8 cellular contexts compared by ENCODE assay signal in genomic region chr7:1666251-1666778, GRCh38. TPM values are rescaled to one million over a fixed set of nuclear protein-coding genes. Genes with fewer than 3 reads are reported as not detected.
DNase-seq lines count a peak whose midpoint lies in the region; ATAC-seq and TF ChIP-seq lines count a peak whose summit lies in the region.

No MANE protein-coding gene starts in this region.

- H3K23ac ChIP-seq in mesenchymal stem cell (ENCODE audit: low read length in 2 of 2) = no peak overlapping the region

- H2AK5ac ChIP-seq in mesenchymal stem cell (ENCODE audit: low read length, severe bottlenecking) = no peak overlapping the region

- H4K8ac ChIP-seq in mesenchymal stem cell (ENCODE audit: low read length) = no peak overlapping the region

- H3K4me1 ChIP-seq in mesenchymal stem cell (ENCODE audit: control insufficient read depth, insufficient read depth, low read depth, low read length) = peaks cover 64% of the 10 kb centered on the region

- H3K9ac ChIP-seq in mesenchymal stem cell (ENCODE audit: low read length) = no peak overlapping the region

- no peak overlapping the region for H4K91ac ChIP-seq in mesenchymal stem cell (ENCODE audit: low read length)

- H3K4me2 ChIP-seq in mesenchymal stem cell (ENCODE audit: low read length, poor library complexity, severe bottlenecking) = peak overlapping the region; percentile 87

- no peak for TF ChIP-seq CTCF in coronary artery (IDR thresholded peaks at IDR 0.05)

- intact Hi-C loops in Right ventricle myocardium inferior (cut with DNase I) (loop anchor here (5.0 kb wide), 1 partner anchor 76 kb away; no protein-coding TSS in a partner anchor), cardiac septum (cut with DNase I) (loop anchor here (5.0 kb wide), 2 partner anchors 46 to 541 kb away; no protein-coding TSS in a partner anchor)

- 2% methylated on average over 46 of the region's 53 CpGs for WGBS in mesenchymal stem cell

- H3K18ac ChIP-seq in mesenchymal stem cell (ENCODE audit: low read depth in 1 of 2, low read length in 2 of 2) = no peak overlapping the region

- DNase-seq in Right ventricle myocardium inferior (ENCODE audit: missing footprints) (peak; percentile 40), cardiac septum (ENCODE audit: low spot score) (no peak), coronary artery (ENCODE audit: low spot score) (peak; percentile 19), mesenchymal stem cell (peak; percentile 1), NCI-H2029 (lab: John Stamatoyannopoulos, UW) (no peak)

- no peaks in the 10 kb centered on the region for H3K36me3 ChIP-seq in mesenchymal stem cell (ENCODE audit: control insufficient read depth in 1 of 2, insufficient read depth in 2 of 2, low read depth in 1 of 2, low read length in 2 of 2)

- no peaks in the 10 kb centered on the region for H3K9me3 ChIP-seq in mesenchymal stem cell (ENCODE audit: control insufficient read depth, low read length)

- ATAC-seq in Right ventricle myocardium inferior (no peak), HG03175 (IDR thresholded peaks at IDR 0.05; ENCODE audit: unreplicated experiment) (no peak), HG03354 (IDR thresholded peaks at IDR 0.05; ENCODE audit: poor library complexity, severe bottlenecking, unreplicated experiment) (no peak), GM21367 (IDR thresholded peaks at IDR 0.05; ENCODE audit: unreplicated experiment) (no peak)

- H3K27ac ChIP-seq in coronary artery (peak overlapping the region in 1 of 2 donors; percentile 11), mesenchymal stem cell (ENCODE audit: low read length, poor library complexity, severe bottlenecking) (no peak overlapping the region)

- H3K4me3 ChIP-seq in coronary artery = peak overlapping the region; percentile 80
- H3K4me3 ChIP-seq in mesenchymal stem cell (ENCODE audit: insufficient read depth in 1 of 2, low read depth in 1 of 2, low read length in 2 of 2) = peak overlapping the region in 1 of 2 experiments; percentile 67

- peak overlapping the region; percentile 19 for H2BK120ac ChIP-seq in mesenchymal stem cell (ENCODE audit: low read depth, low read length)

- H2BK12ac ChIP-seq in mesenchymal stem cell (ENCODE audit: low read length in 2 of 2) = no peak overlapping the region

- no peak overlapping the region for H2BK5ac ChIP-seq in mesenchymal stem cell (ENCODE audit: low read depth, low read length, poor library complexity, severe bottlenecking)

- no peak overlapping the region for H2AFZ ChIP-seq in mesenchymal stem cell (ENCODE audit: low read depth, low read length)

- H3K27me3 ChIP-seq in mesenchymal stem cell (ENCODE audit: control insufficient read depth in 1 of 2, insufficient read depth in 1 of 2, low read length in 2 of 2) = peaks cover 58 to 68% of the 10 kb centered on the region in 2 experiments

- no peaks in the 10 kb centered on the region for H3K79me1 ChIP-seq in mesenchymal stem cell (replicated peaks; ENCODE audit: low read length, poor library complexity, severe bottlenecking)

- H3K14ac ChIP-seq in mesenchymal stem cell (ENCODE audit: low read length in 2 of 2) = no peak overlapping the region

- H2BK15ac ChIP-seq in mesenchymal stem cell (ENCODE audit: low read depth, poor library complexity, severe bottlenecking) = peak overlapping the region; percentile 52

- no peak overlapping the region for H3K4ac ChIP-seq in mesenchymal stem cell (ENCODE audit: low read depth in 1 of 2, low read length in 2 of 2)

RNA-seq across cellular contexts. Expression of gene ELFN1, which starts 3.8 kb away (rescaled TPM):
- 10.7 TPM for total RNA-seq in Right ventricle myocardium inferior
- 7.4 TPM for total RNA-seq in cardiac septum
- 0.04 TPM for polyA plus RNA-seq in mesenchymal stem cell (2013, experiment 1 of 2)
- polyA plus RNA-seq in mesenchymal stem cell (2013, experiment 2 of 2) = 0.05 TPM

Comparison
In these comparisons a context has a peak if more than half of its experiments do, and no peak if none do; other contexts are left out.
1. DNase-seq: peak in Right ventricle myocardium inferior (single experiment), coronary artery (single experiment) and mesenchymal stem cell (single experiment); none in cardiac septum (single experiment) and NCI-H2029 (single experiment).